ENCODE assay signal across 1 cellular context in genomic region chr15:94258246-94258645, GRCh38.
TF ChIP-seq lines count a peak whose summit lies in the region.

No MANE protein-coding gene starts in this region.

TF ChIP-seq in SK-N-SH, 30 proteins besides CTCF, POLR2A, EP300 and RAD21 (continued from another document):
- TF ChIP-seq, protein P1, sequence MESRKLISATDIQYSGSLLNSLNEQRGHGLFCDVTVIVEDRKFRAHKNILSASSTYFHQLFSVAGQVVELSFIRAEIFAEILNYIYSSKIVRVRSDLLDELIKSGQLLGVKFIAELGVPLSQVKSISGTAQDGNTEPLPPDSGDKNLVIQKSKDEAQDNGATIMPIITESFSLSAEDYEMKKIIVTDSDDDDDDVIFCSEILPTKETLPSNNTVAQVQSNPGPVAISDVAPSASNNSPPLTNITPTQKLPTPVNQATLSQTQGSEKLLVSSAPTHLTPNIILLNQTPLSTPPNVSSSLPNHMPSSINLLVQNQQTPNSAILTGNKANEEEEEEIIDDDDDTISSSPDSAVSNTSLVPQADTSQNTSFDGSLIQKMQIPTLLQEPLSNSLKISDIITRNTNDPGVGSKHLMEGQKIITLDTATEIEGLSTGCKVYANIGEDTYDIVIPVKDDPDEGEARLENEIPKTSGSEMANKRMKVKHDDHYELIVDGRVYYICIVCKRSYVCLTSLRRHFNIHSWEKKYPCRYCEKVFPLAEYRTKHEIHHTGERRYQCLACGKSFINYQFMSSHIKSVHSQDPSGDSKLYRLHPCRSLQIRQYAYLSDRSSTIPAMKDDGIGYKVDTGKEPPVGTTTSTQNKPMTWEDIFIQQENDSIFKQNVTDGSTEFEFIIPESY (IDR thresholded peaks at IDR 0.05; ENCODE audit: borderline replicate concordance, low read depth) = no peak
- TF ChIP-seq SMC3 (IDR thresholded peaks at IDR 0.05; ENCODE audit: low read depth, low read length) (no peak), FOXJ3 (CRISPR knock-in tag; IDR thresholded peaks at IDR 0.05) (no peak), TAF1 (IDR thresholded peaks at IDR 0.05; ENCODE audit: borderline replicate concordance, low read depth, low read length) (no peak)
